6 cellular contexts compared by ENCODE assay signal in genomic region chr7:100171087-100171681, GRCh38. TPM values are rescaled to one million over a fixed set of nuclear protein-coding genes. Genes with fewer than 3 reads are reported as not detected.
DNase-seq lines count a peak whose midpoint lies in the region; ATAC-seq, FAIRE-seq and TF ChIP-seq lines count a peak whose summit lies in the region.

No MANE protein-coding gene starts in this region.

- no peak overlapping the region for H3K27ac Mint-ChIP-seq in chondrocyte (ENCODE audit: unreplicated experiment)

- H3K4me1 Mint-ChIP-seq in chondrocyte (ENCODE audit: low read depth): peaks cover 27% of the 10 kb centered on the region

- no peak for TF ChIP-seq EP300 in SK-N-SH (IDR thresholded peaks at IDR 0.05; ENCODE audit: borderline replicate concordance in 1 of 2, low read depth in 1 of 2, low read length in 1 of 2)

- no peak overlapping the region for H3K4me3 Mint-ChIP-seq in chondrocyte (ENCODE audit: unreplicated experiment)

- H3K79me2 ChIP-seq in SK-N-SH (ENCODE audit: insufficient read depth): peaks cover 8% of the 10 kb centered on the region; the same call in 1 of the 2 replicates

- H3K36me3 ChIP-seq in pancreas (no peaks in the 10 kb centered on the region), SK-N-SH (replicated peaks in 1 of 2; ENCODE audit: control insufficient read depth in 1 of 2, insufficient read depth in 2 of 2, low read length in 1 of 2) (peaks cover 6 to 21% of the 10 kb centered on the region in 2 experiments)

- DNase-seq in HuH-7.5 (ENCODE audit: low spot score) (peak; percentile 66), chondrocyte (ENCODE audit: low spot score) (peak; percentile 86), pancreas (peak in 3 of 6 donors; percentile 36 to 67 (median 66)), SK-N-SH (no peak), NOMO-1 treated with dmso at 0.1 percent for 144 hours (lab: John Stamatoyannopoulos, UW; ENCODE audit: unreplicated experiment) (no peak)

- H3K9me2 ChIP-seq in SK-N-SH: no peaks in the 10 kb centered on the region

- intact Hi-C loops in pancreas (cut with DNase I): no loop called here

- peaks cover 18% of the 10 kb centered on the region for H3F3A ChIP-seq in SK-N-SH (replicated peaks; ENCODE audit: insufficient read depth)

- 4% methylated on average over 33 to 61 of the region's 61 CpGs for WGBS in pancreas, 2 donors
- WGBS in SK-N-SH (ENCODE audit: low lambda C conversion rate): 83% methylated on average over 15 of the region's 61 CpGs

- H3K9ac ChIP-seq in SK-N-SH: no peak overlapping the region

- peaks cover 0 to 10% (median 0%) of the 10 kb centered on the region in 3 donors for H3K4me1 ChIP-seq in pancreas
- peaks cover 0 to 27% of the 10 kb centered on the region in 2 experiments; a peak in 1 of 4 replicates for H3K4me1 ChIP-seq in SK-N-SH (ENCODE audit: control insufficient read depth in 1 of 2, insufficient read depth in 2 of 2, low read depth in 1 of 2, low read length in 1 of 2)

- H3K27me3 Mint-ChIP-seq in chondrocyte (ENCODE audit: low read depth): peaks cover 5% of the 10 kb centered on the region

- ATAC-seq in pancreas (peak in 3 of 4 donors; percentile 29 to 50 (median 45)), HG03342 (IDR thresholded peaks at IDR 0.05; ENCODE audit: unreplicated experiment) (no peak)

- no peaks in the 10 kb centered on the region for H3K9me3 ChIP-seq in pancreas
- no peaks in the 10 kb centered on the region for H3K9me3 ChIP-seq in SK-N-SH

- H3K27me3 ChIP-seq in pancreas: no peaks in the 10 kb centered on the region
- H3K27me3 ChIP-seq in SK-N-SH (ENCODE audit: insufficient read depth): no peaks in the 10 kb centered on the region

- no peak overlapping the region for H2AFZ ChIP-seq in SK-N-SH (ENCODE audit: low read depth)

- no peaks in the 10 kb centered on the region for H3K9me3 Mint-ChIP-seq in chondrocyte (ENCODE audit: low read depth)

- H4K20me1 ChIP-seq in SK-N-SH (ENCODE audit: insufficient read depth): no peaks in the 10 kb centered on the region

- POLR2A ChIA-PET in SK-N-SH (lab: Yijun Ruan, JAX): no interaction called here

- no peak for TF ChIP-seq RAD21 in SK-N-SH (IDR thresholded peaks at IDR 0.05; ENCODE audit: low read length)

- FAIRE-seq in pancreas (lab: Jason Lieb, UNC): no peak

- peaks cover 6% of the 10 kb centered on the region for H3K36me3 Mint-ChIP-seq in chondrocyte (ENCODE audit: low read depth)

- H3K4me3 ChIP-seq in pancreas: peak overlapping the region; percentile 8 to 47 (median 24)
- H3K4me3 ChIP-seq in SK-N-SH (ENCODE audit: low read depth in 2 of 2, low read length in 1 of 2): no peak overlapping the region

- TF ChIP-seq CTCF in chondrocyte (IDR thresholded peaks at IDR 0.05) (no peak), pancreas (IDR thresholded peaks at IDR 0.05) (no peak), SK-N-SH (IDR thresholded peaks at IDR 0.05) (no peak)

- no peak overlapping the region for H3K4me2 ChIP-seq in SK-N-SH

- H3K27ac ChIP-seq in pancreas (no peak overlapping the region), SK-N-SH (ENCODE audit: low read depth in 2 of 2, low read length in 1 of 2) (no peak overlapping the region)

- CTCF ChIA-PET in SK-N-SH (lab: Yijun Ruan, JAX): interaction anchor here (2.7 kb wide), 1 partner anchor 40 kb away, joined by 11 read pairs; no protein-coding TSS in a partner anchor

TF ChIP-seq in SK-N-SH, 30 proteins besides CTCF, POLR2A, EP300 and RAD21:
- TF ChIP-seq NRF1 (IDR thresholded peaks at IDR 0.05; ENCODE audit: low read depth, low read length) (no peak), RFX5 (IDR thresholded peaks at IDR 0.05; ENCODE audit: low read length) (no peak), SMC3 (IDR thresholded peaks at IDR 0.05; ENCODE audit: low read depth, low read length) (no peak), RXRA (IDR thresholded peaks at IDR 0.05; ENCODE audit: borderline replicate concordance, low read depth) (no peak), MAX (IDR thresholded peaks at IDR 0.05; ENCODE audit: low read depth) (no peak), EZH2phosphoT487 (IDR thresholded peaks at IDR 0.05; ENCODE audit: borderline replicate concordance, low read depth) (no peak), RCOR1 (IDR thresholded peaks at IDR 0.05; ENCODE audit: low read length) (no peak), NFIC (IDR thresholded peaks at IDR 0.05; ENCODE audit: borderline replicate concordance) (no peak)

RNA-seq across cellular contexts. Expression of gene GAL3ST4, which starts 2.8 kb away (rescaled TPM):
- 1.8 to 4.9 TPM (median 4.3 TPM) in 3 replicates for total RNA-seq in chondrocyte
- total RNA-seq in pancreas: 1 to 10 TPM in 2 of 6 donors, under 1 TPM in 4; 0.28 to 8.9 (median 0.69) TPM
- polyA plus RNA-seq in pancreas: under 1 TPM; 0.45 to 0.65 TPM
- 9.0 and 9.4 TPM in 2 replicates for polyA plus RNA-seq in SK-N-SH (2012; rRNA removed)
- polyA plus RNA-seq in SK-N-SH (2012; cell fraction: cytosol; rRNA removed): 4.0 and 6.4 TPM in 2 replicates
- 20.7 and 25.6 TPM in 2 replicates for polyA plus RNA-seq in SK-N-SH (2012; cell fraction: nucleus; rRNA removed)

RNA-seq across cellular contexts. Expression of gene GPC2, which starts 6.0 kb away (rescaled TPM):
- total RNA-seq in chondrocyte (6.2 to 7.3 TPM (median 6.7 TPM) in 3 replicates), pancreas (1 to 10 TPM in 1 of 6 donors, under 1 TPM in 5; 0.12 to 2.5 (median 0.51) TPM)
- polyA plus RNA-seq in pancreas (under 1 TPM; 0.59 to 0.68 TPM), SK-N-SH (2012; rRNA removed) (12.9 and 14.2 TPM in 2 replicates)
- polyA plus RNA-seq in SK-N-SH (2012; cell fraction: cytosol; rRNA removed): 2.8 and 5.2 TPM in 2 replicates
- polyA plus RNA-seq in SK-N-SH (2012; cell fraction: nucleus; rRNA removed): 105 and 117 TPM in 2 replicates

RNA-seq across cellular contexts. Expression of gene STAG3, which starts 6.5 kb away (rescaled TPM):
- total RNA-seq in chondrocyte: 0.57 to 1.2 TPM (median 0.64 TPM) in 3 replicates
- 1 to 10 TPM in 2 of 6 donors, under 1 TPM in 4; 0.19 to 1.2 (median 0.94) TPM for total RNA-seq in pancreas
- polyA plus RNA-seq in pancreas: under 1 TPM; 0.99 TPM
- 0.10 and 0.31 TPM in 2 replicates for polyA plus RNA-seq in SK-N-SH (2012; rRNA removed)
- 0.03 and 0.08 TPM in 2 replicates for polyA plus RNA-seq in SK-N-SH (2012; cell fraction: cytosol; rRNA removed)
- polyA plus RNA-seq in SK-N-SH (2012; cell fraction: nucleus; rRNA removed): 1.4 and 1.8 TPM in 2 replicates

RNA-seq across cellular contexts. Expression of gene TRAPPC14, which starts 12.7 kb away (rescaled TPM):
- total RNA-seq in chondrocyte (15.4 to 19.7 TPM (median 16.3 TPM) in 3 replicates), pancreas (10 to 100 TPM in 2 of 6 donors, 1 to 10 TPM in 4; 5.1 to 15.7 (median 8.8) TPM)
- polyA plus RNA-seq in pancreas (10 to 100 TPM; 32.1 to 34.6 TPM), SK-N-SH (2012; rRNA removed) (13.9 and 16.4 TPM in 2 replicates)
- 3.7 and 5.3 TPM in 2 replicates for polyA plus RNA-seq in SK-N-SH (2012; cell fraction: cytosol; rRNA removed)
- polyA plus RNA-seq in SK-N-SH (2012; cell fraction: nucleus; rRNA removed): 125 and 160 TPM in 2 replicates

RNA-seq across cellular contexts. Expression of gene LAMTOR4, which starts 22.5 kb away (rescaled TPM):
- total RNA-seq in chondrocyte: 73.2 to 89.4 TPM (median 75.7 TPM) in 3 replicates
- total RNA-seq in pancreas: 10 to 100 TPM; 43.8 to 57.3 (median 51.8) TPM
- 100 to 1,000 TPM; 147 to 209 TPM for polyA plus RNA-seq in pancreas
- polyA plus RNA-seq in SK-N-SH (2012; rRNA removed): 600 and 630 TPM in 2 replicates
- 369 and 475 TPM in 2 replicates for polyA plus RNA-seq in SK-N-SH (2012; cell fraction: cytosol; rRNA removed)
- 373 and 722 TPM in 2 replicates for polyA plus RNA-seq in SK-N-SH (2012; cell fraction: nucleus; rRNA removed)

Comparison
In these comparisons a context has a peak if more than half of its experiments do, and no peak if none do; other contexts are left out.
1. DNase-seq: peak in HuH-7.5 (single experiment) and chondrocyte (single experiment); none in SK-N-SH (single experiment) and NOMO-1 treated with dmso at 0.1 percent for 144 hours (single experiment).
2. H3K4me3 ChIP-seq: peak in pancreas (4 of 4); none in SK-N-SH (0 of 2).